Comparison of ENCODE assay signal across 10 cellular contexts in genomic region chr18:58552057-58552461, GRCh38.
DNase-seq lines count a peak whose midpoint lies in the region; ATAC-seq and TF ChIP-seq lines count a peak whose summit lies in the region.
"Had no signal": no experiment of that assay in that cellular context is flagged by ENCODE, and none has a peak within 500 bp of the region (broad histone marks: within the 10 kb centered on the region; RNA-seq: fewer than 3 reads in every experiment).

No MANE protein-coding gene starts in this region.

- no peak overlapping the region for H3K27ac ChIP-seq in spleen

- ATAC-seq in GM19438 (IDR thresholded peaks at IDR 0.05; ENCODE audit: low read depth, unreplicated experiment) (peak; percentile 51), HG03196 (IDR thresholded peaks at IDR 0.05; ENCODE audit: unreplicated experiment) (peak; percentile 58)
- ATAC-seq: GM23338 had no signal

- intact Hi-C loops in spleen (cut with DNase I; ENCODE audit: low total_unique reads), result no loop called here

- peaks cover 0 to 26% (median 1%) of the 10 kb centered on the region in 6 donors for H3K4me1 ChIP-seq in spleen

- TF ChIP-seq CTCF in GM12865 (IDR thresholded peaks at IDR 0.05; ENCODE audit: insufficient read depth, low read depth, low read length, missing control alignments), result no peak
- no peak for TF ChIP-seq CTCF in epithelial cell of esophagus (IDR thresholded peaks at IDR 0.05; ENCODE audit: insufficient read depth, low read depth, low read length, missing control alignments)
- TF ChIP-seq CTCF in spleen (IDR thresholded peaks at IDR 0.05 in 8 of 11, conservative IDR thresholded peaks at IDR 0.05 in 3 of 11), result no peak

- DNase-seq in GM12865 (ENCODE audit: low read depth), result peak; percentile 86
- peak; percentile 85 for DNase-seq in epithelial cell of esophagus (ENCODE audit: low read depth)
- DNase-seq in DMS114 treated with DMSO at 0.1 percent for 48 hours (lab: John Stamatoyannopoulos, UW; ENCODE audit: unreplicated experiment), result no peak
- no peak for DNase-seq in spleen
- DNase-seq in NCI-H2081 treated with DMSO at 0.1 percent for 48 hours (lab: John Stamatoyannopoulos, UW), result no peak
- DNase-seq in NCI-H748 treated with DMSO at 0.1 percent for 48 hours (lab: John Stamatoyannopoulos, UW), result no peak
- DNase-seq: posterior cingulate gyrus had no signal

- H3K36me3 ChIP-seq in spleen, result no peaks in the 10 kb centered on the region

- 29 to 51% (median 47%) methylated on average over 4 of the region's 4 CpGs for WGBS in spleen, 5 donors

- H3K4me3 ChIP-seq in GM12865 (ENCODE audit: low read depth, low read length), result no peak overlapping the region
- H3K4me3 ChIP-seq in epithelial cell of esophagus (ENCODE audit: low read length), result no peak overlapping the region
- H3K4me3 ChIP-seq in spleen, result no peak overlapping the region
- H3K4me3 ChIP-seq: GM23338 had no signal

- no peaks in the 10 kb centered on the region for H3K9me3 ChIP-seq in spleen

- no peak for TF ChIP-seq POLR2A in spleen (IDR thresholded peaks at IDR 0.05)

- no peaks in the 10 kb centered on the region for H3K27me3 ChIP-seq in spleen (replicated peaks in 1 of 7)

Comparison
In these comparisons a context has a peak if more than half of its experiments do, and no peak if none do; other contexts are left out.
1. DNase-seq: peak in GM12865 (single experiment) and epithelial cell of esophagus (single experiment); none in DMS114 treated with DMSO at 0.1 percent for 48 hours (single experiment), spleen (single experiment), NCI-H2081 treated with DMSO at 0.1 percent for 48 hours (single experiment) and NCI-H748 treated with DMSO at 0.1 percent for 48 hours (single experiment).